8 cellular contexts compared by ENCODE assay signal in genomic region chr2:156331572-156332451, GRCh38. TPM values are rescaled to one million over a fixed set of nuclear protein-coding genes. Genes with fewer than 3 reads are reported as not detected.
A peak's percentile ranks its signal among the peaks of the same experiment; 100 is the strongest.
DNase-seq lines count a peak whose midpoint lies in the region; ATAC-seq, FAIRE-seq and TF ChIP-seq lines count a peak whose summit lies in the region.

No MANE protein-coding gene starts in this region.

- peak overlapping the region; percentile 47 for H2AFZ ChIP-seq in endothelial cell of umbilical vein (ENCODE audit: low read depth, low read length)

- CTCF ChIA-PET in A673 (lab: Charles Lee) (no interaction called here), endothelial cell of umbilical vein (lab: Charles Lee) (interaction anchor here (0.8 to 1.5 kb wide), 4 partner anchors 9 to 959 kb away, joined by 3 to 5 read pairs (median 4); no protein-coding TSS in a partner anchor)

- H3K4me3 ChIP-seq in A673 (ENCODE audit: low read depth, low read length, poor library complexity, severe bottlenecking) (peak overlapping the region; percentile 79), GM12864 (ENCODE audit: low read depth, low read length) (peak overlapping the region; percentile 91), WERI-Rb-1 (ENCODE audit: low read depth, low read length) (peak overlapping the region; percentile 62), endothelial cell of umbilical vein (replicated peaks in 1 of 3; ENCODE audit: insufficient read depth in 1 of 3, low read depth in 1 of 3, low read length in 3 of 3) (peak overlapping the region; percentile 48 to 72 (median 58)), mesendoderm (ENCODE audit: low read length) (peak overlapping the region; percentile 63), thyroid gland (replicated peaks in 1 of 3) (peak overlapping the region in 2 of 3 donors; percentile 32 to 76)

- H3K36me3 ChIP-seq in A673 (ENCODE audit: insufficient read depth, low read length, poor library complexity, severe bottlenecking) (no peaks in the 10 kb centered on the region), WERI-Rb-1 (no peaks in the 10 kb centered on the region), endothelial cell of umbilical vein (ENCODE audit: control insufficient read depth in 2 of 2, extremely low read depth in 1 of 2, insufficient read depth in 2 of 2, low read length in 2 of 2) (no peaks in the 10 kb centered on the region), mesendoderm (ENCODE audit: control insufficient read depth, insufficient read depth, low read length) (no peaks in the 10 kb centered on the region), thyroid gland (no peaks in the 10 kb centered on the region)

- no peak overlapping the region for H4K8ac ChIP-seq in mesendoderm (ENCODE audit: low read depth, low read length)

- peak; percentile 49 for DNase-seq in A673 (ENCODE audit: low spot score)
- no peak for DNase-seq in GM12864 (ENCODE audit: low read depth)
- peak; percentile 92 for DNase-seq in MV-4-11 (lab: John Stamatoyannopoulos, UW)
- DNase-seq in WERI-Rb-1 = no peak
- peak; percentile 83 for DNase-seq in endothelial cell of umbilical vein (ENCODE audit: low read depth, low spot score)
- DNase-seq in mesendoderm = peak; percentile 69
- peak; percentile 55 to 68 for DNase-seq in thyroid gland

- peak overlapping the region; percentile 96 for H3K9ac ChIP-seq in endothelial cell of umbilical vein (replicated peaks; ENCODE audit: extremely low read depth, insufficient read depth, low read length)
- H3K9ac ChIP-seq in mesendoderm (ENCODE audit: low read length) = peak overlapping the region; percentile 60

- H3K79me2 ChIP-seq in endothelial cell of umbilical vein (ENCODE audit: control insufficient read depth, insufficient read depth, low read length) = no peaks in the 10 kb centered on the region
- no peaks in the 10 kb centered on the region for H3K79me2 ChIP-seq in mesendoderm (ENCODE audit: control insufficient read depth, insufficient read depth, low read length)

- FAIRE-seq in endothelial cell of umbilical vein (lab: Jason Lieb, UNC) = peak; percentile 84

- TSS peak; percentile 51 for BruUV-seq in A673 (replicated peaks; lab: Mats Ljungman, UMichigan)
- BruUV-seq in endothelial cell of umbilical vein (replicated peaks; lab: Mats Ljungman, UMichigan) = TSS peak; percentile 41

- no peaks in the 10 kb centered on the region for H4K20me1 ChIP-seq in endothelial cell of umbilical vein (replicated peaks; ENCODE audit: control insufficient read depth, extremely low read depth, insufficient read depth, low read length)

- H3K79me1 ChIP-seq in mesendoderm (ENCODE audit: low read length) = no peaks in the 10 kb centered on the region

- peaks cover 17% of the 10 kb centered on the region for H3K4me1 ChIP-seq in A673 (ENCODE audit: insufficient read depth, low read length, poor library complexity, severe bottlenecking)
- peaks cover 14% of the 10 kb centered on the region for H3K4me1 ChIP-seq in endothelial cell of umbilical vein (ENCODE audit: control insufficient read depth, extremely low read depth, insufficient read depth, low read length)
- H3K4me1 ChIP-seq in mesendoderm (ENCODE audit: control insufficient read depth, low read depth, low read length) = peaks cover 5% of the 10 kb centered on the region
- H3K4me1 ChIP-seq in thyroid gland = peaks cover 7 to 10% of the 10 kb centered on the region in 2 donors

- no peak overlapping the region for H3K23ac ChIP-seq in mesendoderm (ENCODE audit: low read length)

- H3K4ac ChIP-seq in mesendoderm (ENCODE audit: low read depth, low read length) = no peak overlapping the region

- no peaks in the 10 kb centered on the region for H3K9me1 ChIP-seq in endothelial cell of umbilical vein (replicated peaks; ENCODE audit: control insufficient read depth, extremely low read depth, insufficient read depth, low read length)

- no peaks in the 10 kb centered on the region for H3K27me3 ChIP-seq in A673 (replicated peaks; ENCODE audit: insufficient read depth, low read depth, low read length, poor library complexity)
- H3K27me3 ChIP-seq in WERI-Rb-1 (ENCODE audit: insufficient read depth, low read depth, severe bottlenecking) = no peaks in the 10 kb centered on the region
- peaks cover 3 to 14% of the 10 kb centered on the region in 2 experiments for H3K27me3 ChIP-seq in endothelial cell of umbilical vein (ENCODE audit: control insufficient read depth in 2 of 2, insufficient read depth in 2 of 2, low read length in 2 of 2)
- peaks cover 41% of the 10 kb centered on the region for H3K27me3 ChIP-seq in mesendoderm (ENCODE audit: insufficient read depth, low read length, poor library complexity)
- H3K27me3 ChIP-seq in thyroid gland = no peaks in the 10 kb centered on the region

- no peak overlapping the region for H2BK120ac ChIP-seq in mesendoderm (ENCODE audit: low read depth, low read length)

- no peaks in the 10 kb centered on the region for H3K9me3 ChIP-seq in A673 (ENCODE audit: low read depth, low read length, poor library complexity, severe bottlenecking)
- H3K9me3 ChIP-seq in WERI-Rb-1 (ENCODE audit: severe bottlenecking) = no peaks in the 10 kb centered on the region
- no peaks in the 10 kb centered on the region for H3K9me3 ChIP-seq in endothelial cell of umbilical vein (replicated peaks; ENCODE audit: control insufficient read depth, insufficient read depth, low read length)
- no peaks in the 10 kb centered on the region for H3K9me3 ChIP-seq in thyroid gland

- WGBS in mesendoderm (ENCODE audit: extremely low coverage, insufficient coverage, low lambda C conversion rate) = no CpG with 5 or more reads among the region's 26 CpGs
- WGBS in thyroid gland, 2 donors = 4 to 6% methylated on average over 26 of the region's 26 CpGs

- peak overlapping the region; percentile 58 for H3K56ac ChIP-seq in mesendoderm (ENCODE audit: low read length)

- peak overlapping the region; percentile 91 for H3K27ac ChIP-seq in A673 (ENCODE audit: low read depth, low read length, poor library complexity, severe bottlenecking)
- no peak overlapping the region for H3K27ac ChIP-seq in WERI-Rb-1
- H3K27ac ChIP-seq in endothelial cell of umbilical vein (ENCODE audit: insufficient read depth, low read depth, low read length) = peak overlapping the region; percentile 65
- H3K27ac ChIP-seq in mesendoderm (ENCODE audit: low read depth, low read length) = no peak overlapping the region
- H3K27ac ChIP-seq in thyroid gland = peak overlapping the region; percentile 89 to 100 (median 100)

- H3K4me2 ChIP-seq in endothelial cell of umbilical vein (ENCODE audit: insufficient read depth, low read length) (peak overlapping the region; percentile 91), mesendoderm (ENCODE audit: low read length) (peak overlapping the region; percentile 100)

- dilution Hi-C loops in endothelial cell of umbilical vein (cut with MboI; ENCODE audit: extremely low pct_ligation_motif_present, low sequenced_read_pairs) = no loop called here

- no peak overlapping the region for H4K5ac ChIP-seq in mesendoderm (ENCODE audit: low read length)

- ATAC-seq in HG03139 (IDR thresholded peaks at IDR 0.05; ENCODE audit: unreplicated experiment) = no peak

- POLR2A ChIA-PET in A673 (lab: Charles Lee; ENCODE audit: low non-redundant PET) (no interaction called here), endothelial cell of umbilical vein (lab: Charles Lee) (interaction anchor here (4.5 kb wide), 1 partner anchor 11 kb away, joined by 20 read pairs; no protein-coding TSS in a partner anchor)

- intact Hi-C loops in A673 (cut with micrococcal nuclease; ENCODE audit: unreplicated experiment) (loop anchor here (2.0 to 10.0 kb wide), 2 partner anchors 69 to 957 kb away; no protein-coding TSS in a partner anchor), endothelial cell of umbilical vein (cut with micrococcal nuclease) (loop anchor here (1.0 to 10.0 kb wide), 5 partner anchors 8 to 851 kb away; partner anchors contain the start of gene GPD2), thyroid gland (cut with DNase I) (no loop called here)

- TF ChIP-seq CTCF in A673 (conservative IDR thresholded peaks at IDR 0.05; ENCODE audit: low read depth, low read length) = no peak
- TF ChIP-seq CTCF in GM12864 (IDR thresholded peaks at IDR 0.05; ENCODE audit: low read depth, low read length, missing control alignments) = no peak
- TF ChIP-seq CTCF in WERI-Rb-1 (IDR thresholded peaks at IDR 0.05; ENCODE audit: low read depth, low read length) = no peak
- TF ChIP-seq CTCF in endothelial cell of umbilical vein (IDR thresholded peaks at IDR 0.05; ENCODE audit: extremely low read depth in 1 of 2, insufficient read depth in 1 of 2, low read depth in 1 of 2, low read length in 2 of 2) = no peak
- no peak for TF ChIP-seq CTCF in thyroid gland (IDR thresholded peaks at IDR 0.05)

- no peak overlapping the region for H2BK5ac ChIP-seq in mesendoderm (ENCODE audit: low read length)

- H2AK5ac ChIP-seq in mesendoderm (ENCODE audit: low read length) = no peak overlapping the region

- no peak for TF ChIP-seq POLR2A in endothelial cell of umbilical vein (IDR thresholded peaks at IDR 0.05; ENCODE audit: low read depth, low read length)
- no peak for TF ChIP-seq POLR2A in thyroid gland (IDR thresholded peaks at IDR 0.05)

- no peak overlapping the region for H3K18ac ChIP-seq in mesendoderm (ENCODE audit: low read length)

- H2BK15ac ChIP-seq in mesendoderm (replicated peaks; ENCODE audit: low read depth) = no peak overlapping the region

TF ChIP-seq in endothelial cell of umbilical vein, 7 proteins besides CTCF, POLR2A, EP300 and RAD21 (continues in another document):
- TF ChIP-seq EZH2 (IDR thresholded peaks at IDR 0.05; ENCODE audit: borderline replicate concordance, low read depth, low read length, severe bottlenecking) (no peak), FOS (IDR thresholded peaks at IDR 0.05; ENCODE audit: borderline replicate concordance, insufficient read depth, low read length) (no peak), MAX (IDR thresholded peaks at IDR 0.05; ENCODE audit: insufficient read depth, insufficient read length) (no peak), GATA2 (IDR thresholded peaks at IDR 0.05; ENCODE audit: insufficient read depth, insufficient read length, low read depth, low read length) (no peak), POLR2AphosphoS5 (IDR thresholded peaks at IDR 0.05; ENCODE audit: insufficient read depth, low read depth, low read length) (no peak)

RNA-seq across cellular contexts. Expression of gene NR4A2, which starts 0.7 kb away (rescaled TPM):
- total RNA-seq in A673 (2021) (1.1 and 1.8 TPM in 2 replicates), endothelial cell of umbilical vein (1.0 and 1.8 TPM in 2 replicates), thyroid gland (1 to 10 TPM; 4.2 to 7.5 (median 5.0) TPM)
- 1.4 and 1.9 TPM in 2 replicates for polyA plus RNA-seq in endothelial cell of umbilical vein
- polyA plus RNA-seq in endothelial cell of umbilical vein (2011; cell fraction: cytosol; rRNA removed) = 1.1 and 1.8 TPM in 2 replicates
- polyA plus RNA-seq in endothelial cell of umbilical vein (2011; cell fraction: nucleus; rRNA removed) = 17.6 and 23.5 TPM in 2 replicates
- 0.70 and 1.1 TPM in 2 replicates for polyA plus RNA-seq in endothelial cell of umbilical vein (2012)
- polyA minus RNA-seq in endothelial cell of umbilical vein = 3.3 and 3.4 TPM in 2 replicates
- 8.4 TPM for polyA minus RNA-seq in endothelial cell of umbilical vein (2011; cell fraction: cytosol; rRNA and poly(A)+ RNA removed)
- polyA minus RNA-seq in endothelial cell of umbilical vein (2011; cell fraction: nucleus; rRNA and poly(A)+ RNA removed) = 19.0 and 32.3 TPM in 2 replicates
- polyA plus RNA-seq in mesendoderm (2013, experiment 1 of 2) = 1.1 TPM
- polyA plus RNA-seq in mesendoderm (2013, experiment 2 of 2) = 1.2 TPM

Comparison
In these comparisons a context has a peak if more than half of its experiments do, and no peak if none do; other contexts are left out.
1. DNase-seq: peak in A673 (single experiment), MV-4-11 (single experiment), endothelial cell of umbilical vein (single experiment), mesendoderm (single experiment) and thyroid gland (2 of 2); none in GM12864 (single experiment) and WERI-Rb-1 (single experiment).
2. H3K27ac ChIP-seq: peak in A673 (single experiment), endothelial cell of umbilical vein (single experiment) and thyroid gland (3 of 3); none in WERI-Rb-1 (single experiment) and mesendoderm (single experiment).
3. Peak in every context shown above with its lines, with median percentiles within 50 percentile points of each other: H3K4me3 ChIP-seq.